In the genomic region with DNA sequence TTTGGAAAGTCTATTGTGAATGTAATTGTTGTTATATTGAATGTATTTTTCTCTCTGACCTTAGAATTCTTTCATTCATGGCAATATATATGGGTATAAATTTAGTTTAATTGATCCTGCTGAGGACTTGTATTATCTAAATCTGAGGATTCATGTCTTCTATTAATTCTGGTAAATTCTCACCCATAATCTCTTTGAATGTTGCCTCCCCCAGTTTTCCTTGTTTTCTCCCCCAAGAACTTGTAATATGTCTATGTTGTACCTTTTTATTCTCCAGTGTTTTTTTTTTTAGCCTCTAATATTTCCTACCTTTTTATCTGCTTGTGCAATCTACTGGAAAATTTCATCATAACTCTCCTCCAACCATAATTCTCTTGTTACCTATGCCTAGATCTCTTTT, we compare ENCODE assay signal across 11 cellular contexts. TPM values are rescaled to one million over a fixed set of nuclear protein-coding genes. Genes with fewer than 3 reads are reported as not detected.
"Had no signal": no experiment of that assay in that cellular context is flagged by ENCODE, and none has a peak within 500 bp of the region (broad histone marks: within the 10 kb centered on the region; RNA-seq: fewer than 3 reads in every experiment).

No MANE protein-coding gene starts in this region.

- ATAC-seq: GM23338, HepG2 had no signal

- H3K4me3 ChIP-seq: GM23338 had no signal

- DNase-seq: H9, HCEC 1CT, HFFc6, IMR-90, KBM-7 had no signal

- H3K9ac ChIP-seq: KMS-11 had no signal

- H3K27ac ChIP-seq: HL-60, KMS-11 had no signal

- H2AFZ ChIP-seq: GM23338 had no signal

- H3K4me2 ChIP-seq: GM23338, KMS-11 had no signal

RNA-seq across cellular contexts. Expression of a gene that starts 21.5 kb away (rescaled TPM):
- total RNA-seq: H1, H9, HFFc6, IMR-90 had no signal
- polyA plus RNA-seq: GM23338, HepG2, IMR-90 had no signal

RNA-seq across cellular contexts. Expression of a gene that starts 37.6 kb away (rescaled TPM):
- total RNA-seq: GM23338, H1, H9, HepG2, HFFc6, HT1080, IMR-90 had no signal
- polyA plus RNA-seq: GM23338, H1, HepG2, IMR-90 had no signal

RNA-seq across cellular contexts. Expression of a gene that starts 55.8 kb away (rescaled TPM):
- total RNA-seq: GM23338, H1, H9, HepG2, HT1080, IMR-90 had no signal
- polyA plus RNA-seq: GM23338, H1, HepG2, IMR-90 had no signal

RNA-seq across cellular contexts. Expression of a gene that starts 57.6 kb away (rescaled TPM):
- total RNA-seq: GM23338, H1, H9, HepG2, IMR-90 had no signal
- polyA plus RNA-seq: GM23338, H1, HepG2, IMR-90 had no signal
